Comparison of ENCODE assay signal across 8 cellular contexts in the genomic region with DNA sequence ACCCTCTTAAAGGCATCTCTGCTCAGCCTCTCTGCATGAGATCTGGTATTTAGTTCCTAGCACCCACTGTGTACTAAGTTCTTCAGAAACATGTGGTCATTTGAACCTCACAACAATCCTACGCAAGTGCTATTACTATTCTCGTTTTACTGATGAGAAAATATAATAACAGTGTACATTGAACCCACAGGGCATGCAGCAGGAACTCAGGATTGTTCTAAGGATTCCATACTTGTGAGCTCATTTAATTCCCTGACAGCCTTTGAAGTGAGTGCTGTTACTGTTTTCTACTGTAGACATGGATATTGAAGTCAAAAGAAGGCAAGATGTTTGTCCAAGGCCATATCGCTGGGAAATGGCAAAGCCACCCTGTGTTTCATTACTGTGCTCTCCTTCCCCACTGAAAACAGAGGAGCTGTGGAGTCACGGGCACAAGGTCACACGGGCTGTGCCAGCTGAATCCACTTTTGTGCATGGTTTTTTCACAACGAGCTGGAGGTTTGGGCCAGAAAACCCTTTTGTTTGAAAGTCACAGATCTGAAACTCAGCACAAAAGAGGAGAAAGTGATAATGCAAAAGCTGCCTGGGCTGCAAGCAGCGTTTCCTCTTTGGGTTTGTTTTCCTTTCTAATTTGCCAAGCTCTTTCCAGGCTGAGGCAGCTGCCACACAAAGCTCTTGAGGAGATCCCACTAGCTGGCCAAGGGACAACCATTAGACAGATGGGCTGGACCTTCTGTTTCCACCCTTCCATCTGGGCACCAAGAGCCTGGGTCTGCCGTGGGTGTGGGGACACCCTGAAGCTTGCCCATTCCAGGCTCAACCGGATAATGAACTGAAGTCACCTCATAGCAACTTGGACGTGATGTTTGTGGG.
DNase-seq lines count a peak whose midpoint lies in the region; ATAC-seq and TF ChIP-seq lines count a peak whose summit lies in the region.

No MANE protein-coding gene starts in this region.

- H3K4me1 ChIP-seq in mesodermal cell (ENCODE audit: control insufficient read depth, insufficient read depth, low read length, poor library complexity, severe bottlenecking) = peaks cover 21% of the 10 kb centered on the region

- no peak overlapping the region for H3K4me3 ChIP-seq in MG63
- H3K4me3 ChIP-seq in mesodermal cell (ENCODE audit: extremely low read depth, insufficient read depth, low read length, poor library complexity, severe bottlenecking) = no peak overlapping the region

- H3K9me3 ChIP-seq in MG63 (no peaks in the 10 kb centered on the region), mesodermal cell (ENCODE audit: control insufficient read depth, low read length) (no peaks in the 10 kb centered on the region)

- H3K27ac ChIP-seq in caudate nucleus (ENCODE audit: low read depth, low read length) (peak overlapping the region; percentile 53), mesodermal cell (ENCODE audit: low read depth, low read length, severe bottlenecking) (peak overlapping the region; percentile 86)

- no peak for TF ChIP-seq POLR2A in GM18505 (IDR thresholded peaks at IDR 0.05; ENCODE audit: borderline replicate concordance, extremely low read depth, insufficient read depth, insufficient read length)

- DNase-seq in MG63 (peak; percentile 26), caudate nucleus (lab: John Stamatoyannopoulos, UW) (peak in 18 of 61 donors; percentile 1 to 92 (median 14)), left lobe of liver (ENCODE audit: low spot score) (no peak), NCI-H69 (lab: John Stamatoyannopoulos, UW) (no peak)

- peak; percentile 43 for ATAC-seq in GM18511 (IDR thresholded peaks at IDR 0.05; ENCODE audit: unreplicated experiment)
- no peak for ATAC-seq in HG03378 (IDR thresholded peaks at IDR 0.05; ENCODE audit: unreplicated experiment)
- no peak for ATAC-seq in left lobe of liver
- ATAC-seq in GM18505 (IDR thresholded peaks at IDR 0.05; ENCODE audit: unreplicated experiment) = no peak

- no peaks in the 10 kb centered on the region for H3K27me3 ChIP-seq in MG63

- H3K36me3 ChIP-seq in MG63 (no peaks in the 10 kb centered on the region), mesodermal cell (ENCODE audit: control insufficient read depth, insufficient read depth, low read length) (no peaks in the 10 kb centered on the region)

- 75 to 83% methylated on average over 5 to 8 of the region's 10 CpGs for WGBS in mesodermal cell (ENCODE audit: insufficient coverage in 2 of 2), 2 experiments
